ENCODE assay signal across 1 cellular context in genomic region chr1:62436039-62436465, GRCh38.
A peak's percentile ranks its signal among the peaks of the same experiment; 100 is the strongest.
TF ChIP-seq lines count a peak whose summit lies in the region.

No MANE protein-coding gene starts in this region.

TF ChIP-seq in WTC11, 78 proteins besides CTCF, POLR2A, EP300 and RAD21 (continued from another document):
- TF ChIP-seq ZNF281 (CRISPR knock-in tag; IDR thresholded peaks at IDR 0.05) (no peak), ZNF671 (CRISPR knock-in tag; IDR thresholded peaks at IDR 0.05) (no peak), ATF1 (CRISPR knock-in tag; IDR thresholded peaks at IDR 0.05) (0 out of 2 replicates have a peak, but pooled peaks have one; percentile 43), SOX15 (CRISPR knock-in tag; IDR thresholded peaks at IDR 0.05) (no peak), CREM (CRISPR knock-in tag; IDR thresholded peaks at IDR 0.05) (peak; percentile 56; the same call in 1 of the 2 replicates), E2F1 (CRISPR knock-in tag; IDR thresholded peaks at IDR 0.05) (no peak), E2F5 (CRISPR knock-in tag; IDR thresholded peaks at IDR 0.05) (peak; percentile 46; the same call in 1 of the 2 replicates), TEAD1 (CRISPR knock-in tag; IDR thresholded peaks at IDR 0.05) (peak; percentile 74; the same call in 1 of the 2 replicates), MYBL2 (CRISPR knock-in tag; IDR thresholded peaks at IDR 0.05) (peak; percentile 79), FOXP4 (CRISPR knock-in tag; IDR thresholded peaks at IDR 0.05) (peak; percentile 89), PRDM15 (CRISPR knock-in tag; IDR thresholded peaks at IDR 0.05) (no peak), ZNF317 (CRISPR knock-in tag; IDR thresholded peaks at IDR 0.05; ENCODE audit: borderline replicate concordance, low read depth) (0 out of 2 replicates have a peak, but pooled peaks have one; percentile 26), TP53 (CRISPR knock-in tag; IDR thresholded peaks at IDR 0.05) (no peak), ZNF416 (CRISPR knock-in tag; IDR thresholded peaks at IDR 0.05) (no peak), RORB (CRISPR knock-in tag; IDR thresholded peaks at IDR 0.05) (no peak), ETV6 (CRISPR knock-in tag; IDR thresholded peaks at IDR 0.05) (peak; percentile 39; the same call in 1 of the 2 replicates)
